ENCODE assay signal across 9 cellular contexts in the genomic region with DNA sequence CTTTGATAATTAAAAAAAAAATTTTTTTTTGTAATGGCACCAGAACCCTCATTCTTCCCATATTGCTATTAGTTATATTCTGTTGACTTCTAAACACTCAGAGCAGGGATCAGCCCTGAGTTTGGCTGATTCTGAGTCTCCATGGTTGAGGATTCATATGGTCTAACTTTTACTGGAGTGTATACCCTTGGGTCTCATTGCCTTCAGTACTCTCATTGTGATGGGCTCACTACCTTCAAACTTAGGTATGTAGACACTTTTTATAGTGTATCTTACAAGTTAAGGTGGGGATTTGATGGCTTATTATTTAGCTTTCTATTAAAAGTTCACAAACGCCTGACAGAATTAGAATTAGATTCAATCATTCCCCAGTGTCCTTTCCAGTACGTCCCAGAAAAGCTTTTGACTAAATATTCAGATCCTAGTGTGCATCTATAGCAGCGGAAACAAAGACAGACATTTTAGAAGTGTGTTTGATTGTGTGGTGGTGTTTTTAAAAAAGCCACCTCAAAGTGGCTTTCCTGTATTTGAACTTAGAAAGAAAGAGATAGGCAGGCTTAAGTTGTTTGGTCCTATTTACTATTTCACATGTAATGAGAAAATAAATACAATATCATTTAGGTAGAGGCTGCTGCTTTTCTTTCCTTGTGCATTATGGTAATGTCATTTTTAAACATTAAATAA. TPM values are rescaled to one million over a fixed set of nuclear protein-coding genes. Genes with fewer than 3 reads are reported as not detected.
A peak's percentile ranks its signal among the peaks of the same experiment; 100 is the strongest.
DNase-seq lines count a peak whose midpoint lies in the region; ATAC-seq and TF ChIP-seq lines count a peak whose summit lies in the region.
"Had no signal": no experiment of that assay in that cellular context is flagged by ENCODE, and none has a peak within 500 bp of the region (broad histone marks: within the 10 kb centered on the region; RNA-seq: fewer than 3 reads in every experiment).

No MANE protein-coding gene starts in this region.

- H3K36me3 ChIP-seq in cardiac muscle cell (no peaks in the 10 kb centered on the region), muscle layer of colon (ENCODE audit: insufficient read depth, low read length) (no peaks in the 10 kb centered on the region), upper lobe of right lung (no peaks in the 10 kb centered on the region)

- no peak for TF ChIP-seq CTCF in cardiac muscle cell (IDR thresholded peaks at IDR 0.05; ENCODE audit: low read depth, low read length)
- no peak for TF ChIP-seq CTCF in cardiac fibroblast (IDR thresholded peaks at IDR 0.05; ENCODE audit: low read depth, low read length)
- TF ChIP-seq CTCF in upper lobe of right lung (IDR thresholded peaks at IDR 0.05): no peak

- H3K4me1 ChIP-seq in cardiac muscle cell (ENCODE audit: low read depth): peaks cover 20% of the 10 kb centered on the region
- peaks cover 28% of the 10 kb centered on the region for H3K4me1 ChIP-seq in muscle layer of colon (ENCODE audit: insufficient read depth, low read length)
- peaks cover 45% of the 10 kb centered on the region for H3K4me1 ChIP-seq in upper lobe of right lung

- no peaks in the 10 kb centered on the region for H3K9me3 ChIP-seq in cardiac muscle cell (ENCODE audit: low read depth)
- no peaks in the 10 kb centered on the region for H3K9me3 ChIP-seq in muscle layer of colon (ENCODE audit: low read length)
- no peaks in the 10 kb centered on the region for H3K9me3 ChIP-seq in upper lobe of right lung

- H3K27ac ChIP-seq in cardiac muscle cell (peak overlapping the region; percentile 93), muscle layer of colon (ENCODE audit: low read depth, low read length) (peak overlapping the region; percentile 92), upper lobe of right lung (peak overlapping the region; percentile 81)

- intact Hi-C loops in cardiac septum (cut with DNase I): loop anchor here (1.0 kb wide), 1 partner anchor 7 kb away; no protein-coding TSS in a partner anchor
- intact Hi-C loops in upper lobe of right lung (cut with DNase I): no loop called here

- peak overlapping the region; percentile 31 for H3K4me3 ChIP-seq in cardiac muscle cell
- H3K4me3 ChIP-seq in cardiac fibroblast (replicated peaks in 1 of 2; ENCODE audit: low read depth in 2 of 2, low read length in 2 of 2): peak overlapping the region; percentile 47 to 62
- peak overlapping the region; percentile 23 to 67 for H3K4me3 ChIP-seq in muscle layer of colon (ENCODE audit: low read depth in 1 of 2, low read length in 2 of 2)
- H3K4me3 ChIP-seq in upper lobe of right lung: peak overlapping the region; percentile 41

- H3K27me3 ChIP-seq in cardiac muscle cell: no peaks in the 10 kb centered on the region
- H3K27me3 ChIP-seq in muscle layer of colon (ENCODE audit: control insufficient read depth in 1 of 2, insufficient read depth in 2 of 2, low read length in 2 of 2): no peaks in the 10 kb centered on the region
- no peaks in the 10 kb centered on the region for H3K27me3 ChIP-seq in upper lobe of right lung

- peak overlapping the region; percentile 85 for H3K9ac ChIP-seq in muscle layer of colon (ENCODE audit: low read length)

- DNase-seq in cardiac muscle cell (ENCODE audit: low read depth in 1 of 2, low spot score in 1 of 2) (peak in 1 of 2 donors; percentile 13), cardiac septum (ENCODE audit: low spot score) (no peak), cardiac fibroblast (ENCODE audit: low read depth in 2 of 2) (no peak), upper lobe of right lung (no peak), germinal center (ENCODE audit: low spot score) (no peak), NCI-H2171 treated with DMSO at 0.1 percent for 48 hours (lab: John Stamatoyannopoulos, UW) (no peak)
- DNase-seq: activated B cell treated with CpG ODN at 0.5 μM for 24 hours had no signal

- no peak for ATAC-seq in upper lobe of right lung
- no peak for ATAC-seq in HG03095 (IDR thresholded peaks at IDR 0.05; ENCODE audit: unreplicated experiment)

RNA-seq across cellular contexts. Expression of gene MACF1, which starts 1.4 kb away (rescaled TPM):
- total RNA-seq in cardiac muscle cell (146 and 261 TPM in 2 replicates), cardiac septum (331 TPM), upper lobe of right lung (814 TPM)
- polyA plus RNA-seq in cardiac muscle cell: 80.4 and 144 TPM in 2 replicates
